8 cellular contexts compared by ENCODE assay signal in the genomic region with DNA sequence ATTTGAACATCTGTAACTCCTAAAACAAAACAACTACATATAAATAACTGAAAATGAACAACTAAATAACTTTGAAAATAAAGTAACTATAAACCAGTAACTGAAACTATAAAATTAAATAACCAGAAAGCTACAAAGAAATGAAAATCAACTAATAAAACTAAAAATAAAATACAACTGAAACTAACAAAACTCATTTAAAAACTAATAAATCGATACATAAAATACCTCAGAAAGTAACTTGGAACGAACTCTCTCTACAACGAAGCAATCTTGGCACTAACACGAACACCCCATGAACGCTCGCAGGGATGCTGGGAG. TPM values are rescaled to one million over a fixed set of nuclear protein-coding genes. Genes with fewer than 3 reads are reported as not detected.
DNase-seq lines count a peak whose midpoint lies in the region; ATAC-seq and TF ChIP-seq lines count a peak whose summit lies in the region.

No MANE protein-coding gene starts in this region.

- H4K91ac ChIP-seq in H9 (ENCODE audit: insufficient read length, low read depth, low read length): no peak overlapping the region

- H3K4me1 ChIP-seq in H9 (ENCODE audit: insufficient read depth, low read length) (no peaks in the 10 kb centered on the region), iPS-20b (ENCODE audit: insufficient read depth, low read length) (peaks cover 4% of the 10 kb centered on the region; the same call in 1 of the 2 replicates)

- intact Hi-C loops in activated T-helper 2 cell treated with anti-CD3 and anti-CD28 coated beads, Interferon-gamma antibody, Interleukin-2, Interleukin-4, amounts not matched to agents 10 μg/mL and 5 μg/mL and 100 μg/mL, durations not matched to agents 14 hours and 24 hours and 36 hours (cut with micrococcal nuclease): no loop called here

- in situ Hi-C loops in KBM-7 (cut with MboI; ENCODE audit: low pct_unique_long_range_greater_than_20kb, low sequenced_read_pairs): loop anchor here (25.0 kb wide), 1 partner anchor 209 kb away; no protein-coding TSS in a partner anchor

- no peaks in the 10 kb centered on the region for H3K36me3 Mint-ChIP-seq in H9 (ENCODE audit: insufficient read depth in 1 of 3, low read depth in 3 of 3)
- H3K36me3 Mint-ChIP-seq in activated T-helper 2 cell treated with anti-CD3 and anti-CD28 coated beads, Interferon-gamma antibody, Interleukin-2, Interleukin-4, amounts not matched to agents 10 μg/mL and 5 μg/mL and 100 μg/mL, durations not matched to agents 14 hours and 24 hours and 36 hours (ENCODE audit: low read depth): no peaks in the 10 kb centered on the region
- H3K36me3 Mint-ChIP-seq in stimulated activated effector memory CD8-positive, alpha-beta T cell treated with anti-CD3 and anti-CD28 coated beads, Interleukin-12 subunit alpha, Interleukin-12 subunit beta, amount 100 ng/mL, for 72 hours: no peaks in the 10 kb centered on the region

- peaks cover 65% of the 10 kb centered on the region for H3K27me3 Mint-ChIP-seq in H9 (ENCODE audit: low read depth)
- H3K27me3 Mint-ChIP-seq in activated T-helper 2 cell treated with anti-CD3 and anti-CD28 coated beads, Interferon-gamma antibody, Interleukin-2, Interleukin-4, amounts not matched to agents 10 μg/mL and 5 μg/mL and 100 μg/mL, durations not matched to agents 14 hours and 24 hours and 36 hours (ENCODE audit: low read depth): peaks cover 35% of the 10 kb centered on the region

- H4K20me1 ChIP-seq in H9 (ENCODE audit: control insufficient read depth, insufficient read depth, insufficient read length): no peaks in the 10 kb centered on the region

- H3K27me3 ChIP-seq in H9 (ENCODE audit: insufficient read depth, low read length): peaks cover 6% of the 10 kb centered on the region; the same call in 1 of the 2 replicates
- H3K27me3 ChIP-seq in iPS-20b (ENCODE audit: insufficient read depth, low read length): peaks cover 51% of the 10 kb centered on the region

- H3K23me2 ChIP-seq in H9 (ENCODE audit: insufficient read length, low read depth, low read length, poor library complexity, severe bottlenecking): peaks cover 11% of the 10 kb centered on the region

- H3T11ph ChIP-seq in H9 (ENCODE audit: low read length): no peak overlapping the region

- peak overlapping the region; percentile 63 to 83 for H3K4me3 Mint-ChIP-seq in H9
- peak overlapping the region; percentile 79 for H3K4me3 Mint-ChIP-seq in activated T-helper 2 cell treated with anti-CD3 and anti-CD28 coated beads, Interferon-gamma antibody, Interleukin-2, Interleukin-4, amounts not matched to agents 10 μg/mL and 5 μg/mL and 100 μg/mL, durations not matched to agents 14 hours and 24 hours and 36 hours (ENCODE audit: low read depth)
- H3K4me3 Mint-ChIP-seq in stimulated activated effector memory CD8-positive, alpha-beta T cell treated with anti-CD3 and anti-CD28 coated beads, Interleukin-12 subunit alpha, Interleukin-12 subunit beta, amount 100 ng/mL, for 72 hours: peak overlapping the region; percentile 74

- H3K18ac ChIP-seq in H9 (ENCODE audit: insufficient read length, low read depth, low read length): no peak overlapping the region

- H3K79me1 ChIP-seq in H9 (ENCODE audit: insufficient read depth, low read depth, low read length, poor library complexity, severe bottlenecking): no peaks in the 10 kb centered on the region

- H4K8ac ChIP-seq in H9 (replicated peaks; ENCODE audit: insufficient read length, low read depth, low read length): no peak overlapping the region

- no peak overlapping the region for H3K9ac ChIP-seq in H9 (ENCODE audit: extremely low read depth, insufficient read length, low read length)
- H3K9ac ChIP-seq in iPS-20b (ENCODE audit: low read depth, low read length): no peak overlapping the region

- H3K4ac ChIP-seq in H9 (ENCODE audit: low read depth, low read length): no peak overlapping the region

- TF ChIP-seq CTCF in H9 (conservative IDR thresholded peaks at IDR 0.05): no peak

- H3K23ac ChIP-seq in H9 (ENCODE audit: insufficient read length, low read depth, low read length): no peak overlapping the region

- no peaks in the 10 kb centered on the region; a peak in 1 of 5 replicates for H3K9me3 Mint-ChIP-seq in H9
- H3K9me3 Mint-ChIP-seq in activated T-helper 2 cell treated with anti-CD3 and anti-CD28 coated beads, Interferon-gamma antibody, Interleukin-2, Interleukin-4, amounts not matched to agents 10 μg/mL and 5 μg/mL and 100 μg/mL, durations not matched to agents 14 hours and 24 hours and 36 hours: no peaks in the 10 kb centered on the region
- no peaks in the 10 kb centered on the region for H3K9me3 Mint-ChIP-seq in stimulated activated effector memory CD8-positive, alpha-beta T cell treated with anti-CD3 and anti-CD28 coated beads, Interleukin-12 subunit alpha, Interleukin-12 subunit beta, amount 100 ng/mL, for 72 hours

- no peak overlapping the region for H3K14ac ChIP-seq in H9 (ENCODE audit: insufficient read depth, low read length)

- no peak overlapping the region for H2AK5ac ChIP-seq in H9 (ENCODE audit: insufficient read length, low read length)

- H2BK12ac ChIP-seq in H9 (ENCODE audit: insufficient read length, low read depth, low read length): no peak overlapping the region

- H3K4me2 ChIP-seq in H9 (ENCODE audit: insufficient read depth, insufficient read length, low read length): peak overlapping the region; percentile 56

- H3K27ac ChIP-seq in H9 (ENCODE audit: insufficient read length, low read depth, low read length) (no peak overlapping the region), iPS-20b (ENCODE audit: low read length) (no peak overlapping the region)

- no peak overlapping the region for H4K5ac ChIP-seq in H9 (ENCODE audit: insufficient read length, low read depth, low read length)

- H3K79me2 ChIP-seq in H9 (ENCODE audit: insufficient read depth, low read length): no peaks in the 10 kb centered on the region

- no peak overlapping the region for H2BK5ac ChIP-seq in H9 (ENCODE audit: insufficient read length, low read length)

- peaks cover 10 to 24% of the 10 kb centered on the region in 2 experiments for H3K4me1 Mint-ChIP-seq in H9
- H3K4me1 Mint-ChIP-seq in activated T-helper 2 cell treated with anti-CD3 and anti-CD28 coated beads, Interferon-gamma antibody, Interleukin-2, Interleukin-4, amounts not matched to agents 10 μg/mL and 5 μg/mL and 100 μg/mL, durations not matched to agents 14 hours and 24 hours and 36 hours (ENCODE audit: low read depth): peaks cover 11% of the 10 kb centered on the region
- H3K4me1 Mint-ChIP-seq in stimulated activated effector memory CD8-positive, alpha-beta T cell treated with anti-CD3 and anti-CD28 coated beads, Interleukin-12 subunit alpha, Interleukin-12 subunit beta, amount 100 ng/mL, for 72 hours: peaks cover 17% of the 10 kb centered on the region

- no peak overlapping the region for H2AFZ ChIP-seq in H9 (ENCODE audit: low read length)

- H3K56ac ChIP-seq in H9 (ENCODE audit: insufficient read length, low read depth, low read length): no peak overlapping the region

- WGBS in H9 (ENCODE audit: extremely low coverage, insufficient read length, low lambda C conversion rate): 100% methylated on average over 1 of the region's 6 CpGs

- H2BK120ac ChIP-seq in H9 (ENCODE audit: low read depth, low read length, poor library complexity, severe bottlenecking): no peak overlapping the region

- no peak for ATAC-seq in stimulated activated effector memory CD8-positive, alpha-beta T cell treated with anti-CD3 and anti-CD28 coated beads, Interleukin-12 subunit alpha, Interleukin-12 subunit beta, amount 100 ng/mL, for 72 hours
- ATAC-seq in HG02642 (IDR thresholded peaks at IDR 0.05; ENCODE audit: poor library complexity, unreplicated experiment) (no peak), HG02759 (IDR thresholded peaks at IDR 0.05; ENCODE audit: unreplicated experiment) (no peak)

- H2BK15ac ChIP-seq in H9 (ENCODE audit: low read depth, low read length): no peak overlapping the region

- H3K27ac Mint-ChIP-seq in H9: no peak overlapping the region
- no peak overlapping the region for H3K27ac Mint-ChIP-seq in activated T-helper 2 cell treated with anti-CD3 and anti-CD28 coated beads, Interferon-gamma antibody, Interleukin-2, Interleukin-4, amounts not matched to agents 10 μg/mL and 5 μg/mL and 100 μg/mL, durations not matched to agents 14 hours and 24 hours and 36 hours
- H3K27ac Mint-ChIP-seq in stimulated activated effector memory CD8-positive, alpha-beta T cell treated with anti-CD3 and anti-CD28 coated beads, Interleukin-12 subunit alpha, Interleukin-12 subunit beta, amount 100 ng/mL, for 72 hours: no peak overlapping the region

- peak overlapping the region; percentile 70 for H3K4me3 ChIP-seq in iPS-20b (ENCODE audit: low read length)

- DNase-seq in H9: no peak
- DNase-seq in activated T-helper 2 cell treated with anti-CD3 and anti-CD28 coated beads, Interferon-gamma antibody, Interleukin-2, Interleukin-4, amounts not matched to agents 10 μg/mL and 5 μg/mL and 100 μg/mL, durations not matched to agents 14 hours and 24 hours and 36 hours (ENCODE audit: low spot score): no peak
- no peak for DNase-seq in stimulated activated effector memory CD8-positive, alpha-beta T cell treated with anti-CD3 and anti-CD28 coated beads, Interleukin-12 subunit alpha, Interleukin-12 subunit beta, amount 100 ng/mL, for 72 hours (ENCODE audit: low spot score in 2 of 2)
- no peak for DNase-seq in stimulated activated CD4-positive, alpha-beta T cell treated with anti-CD3 and anti-CD28 coated beads, Interleukin-2, amount 100 ng/mL, for 48 hours
- DNase-seq in KBM-7: no peak

- no peaks in the 10 kb centered on the region for H3K9me3 ChIP-seq in H9 (ENCODE audit: control insufficient read depth, low read depth, low read length)
- no peaks in the 10 kb centered on the region for H3K9me3 ChIP-seq in iPS-20b (ENCODE audit: insufficient read depth, low read depth, low read length)

- H3K36me3 ChIP-seq in iPS-20b (ENCODE audit: insufficient read depth, low read depth, low read length): no peaks in the 10 kb centered on the region

- H2BK20ac ChIP-seq in H9 (ENCODE audit: low read depth, low read length, poor library complexity, severe bottlenecking): no peak overlapping the region

RNA-seq across cellular contexts. Expression of a gene that starts 15.9 kb away (rescaled TPM):
- 0.15 TPM in 1 of 2 replicates, not detected in the other for total RNA-seq in H9 (2021)
- total RNA-seq in activated T-helper 2 cell treated with anti-CD3 and anti-CD28 coated beads, Interferon-gamma antibody, Interleukin-2, Interleukin-4, amounts not matched to agents 10 μg/mL and 5 μg/mL and 100 μg/mL, durations not matched to agents 14 hours and 24 hours and 36 hours: 3.4 and 3.8 TPM in 2 replicates
